In genomic region chr2:9966491-9967022, GRCh38 we compare ENCODE assay signal across 20 cellular contexts.
"Had no signal": no experiment of that assay in that cellular context is flagged by ENCODE, and none has a peak within 500 bp of the region (broad histone marks: within the 10 kb centered on the region; RNA-seq: fewer than 3 reads in every experiment).

No MANE protein-coding gene starts in this region.

- ATAC-seq: heart right ventricle; left colon; stimulated activated effector memory CD8-positive, alpha-beta T cell treated with anti-CD3 and anti-CD28 coated beads, Interleukin-12 subunit alpha, Interleukin-12 subunit beta, amount 100 ng/mL, for 72 hours had no signal

- DNase-seq: activated CD4-positive, alpha-beta T cell treated with anti-CD3 and anti-CD28 coated beads for 1 hour; activated CD4-positive, alpha-beta T cell treated with anti-CD3 and anti-CD28 coated beads, Interleukin-2, amount 50 U/mL, for 1 hour; activated effector memory CD4-positive, alpha-beta T cell treated with anti-CD3 and anti-CD28 coated beads, Interleukin-2, amount 50 U/mL, for 16 hours; activated naive CD4-positive, alpha-beta T cell treated with anti-CD3 and anti-CD28 coated beads, Interleukin-2, amount 10 ng/mL, durations not matched to agents 7 days and 5 days; activated T-cell treated with anti-CD3 and anti-CD28 coated beads for 4 hours; amygdala; cerebellar nuclear complex; endodermal cell; heart right ventricle; left colon; small intestine; stimulated activated CD4-positive, alpha-beta T cell treated with anti-CD3 and anti-CD28 coated beads, Interleukin-2, amount 100 ng/mL, for 24 hours; stomach; T-helper 9 cell; transverse colon; uterus had no signal

- H3K4me1 ChIP-seq: transverse colon, uterus had no signal

- FAIRE-seq: keratinocyte, small intestine had no signal

- H3K4me2 ChIP-seq: neural progenitor cell had no signal

- H3K4me3 ChIP-seq: coronary artery, heart right ventricle, neural progenitor cell, stomach, transverse colon, uterus had no signal

- H3K27ac ChIP-seq: coronary artery, heart right ventricle, neural progenitor cell, stomach, transverse colon, uterus had no signal

- H3K9ac ChIP-seq: neural progenitor cell had no signal

- H3K36me3 ChIP-seq: neural progenitor cell, transverse colon, uterus had no signal

- H2AFZ ChIP-seq: neural progenitor cell had no signal

- H3K27me3 ChIP-seq: heart right ventricle, neural progenitor cell, stomach, transverse colon, uterus had no signal

- H3K9me3 ChIP-seq: heart right ventricle, stomach, transverse colon, uterus had no signal
